Comparison of ENCODE assay signal across 8 cellular contexts in the genomic region with DNA sequence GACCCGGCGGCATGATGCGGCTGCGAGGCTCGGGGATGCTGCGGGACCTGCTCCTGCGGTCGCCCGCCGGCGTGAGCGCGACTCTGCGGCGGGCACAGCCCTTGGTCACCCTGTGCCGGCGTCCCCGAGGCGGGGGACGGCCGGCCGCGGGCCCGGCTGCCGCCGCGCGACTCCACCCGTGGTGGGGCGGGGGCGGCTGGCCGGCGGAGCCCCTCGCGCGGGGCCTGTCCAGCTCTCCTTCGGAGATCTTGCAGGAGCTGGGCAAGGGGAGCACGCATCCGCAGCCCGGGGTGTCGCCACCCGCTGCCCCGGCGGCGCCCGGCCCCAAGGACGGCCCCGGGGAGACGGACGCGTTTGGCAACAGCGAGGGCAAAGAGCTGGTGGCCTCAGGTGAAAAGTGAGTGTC. TPM values are rescaled to one million over a fixed set of nuclear protein-coding genes. Genes with fewer than 3 reads are reported as not detected.
DNase-seq lines count a peak whose midpoint lies in the region; ATAC-seq lines count a peak whose summit lies in the region.

No MANE protein-coding gene starts in this region.

- CTCF ChIA-PET in naive thymus-derived CD4-positive, alpha-beta T cell (lab: Charles Lee): interaction anchor here (2.8 kb wide), 1 partner anchor 30 kb away, joined by 22 read pairs; no protein-coding TSS in a partner anchor

- no peaks in the 10 kb centered on the region for H3K9me3 ChIP-seq in KOPT-K1 (ENCODE audit: insufficient read depth, low read length, poor library complexity, severe bottlenecking)
- H3K9me3 ChIP-seq in naive thymus-derived CD4-positive, alpha-beta T cell (ENCODE audit: control insufficient read depth in 2 of 3, low read length in 3 of 3): no peaks in the 10 kb centered on the region

- H3K27ac Mint-ChIP-seq in effector memory CD8-positive, alpha-beta T cell: peak overlapping the region; percentile 97 to 99
- H3K27ac Mint-ChIP-seq in naive thymus-derived CD4-positive, alpha-beta T cell: peak overlapping the region; percentile 92 to 98 (median 97)

- POLR2A ChIA-PET in naive thymus-derived CD4-positive, alpha-beta T cell (lab: Charles Lee): interaction anchor here (0.7 to 4.9 kb wide), 29 partner anchors 9 to 796 kb away, joined by 3 to 63 read pairs (median 4); partner anchors contain the start of genes NABP1 and STAT1

- no peaks in the 10 kb centered on the region for H3K27me3 ChIP-seq in naive thymus-derived CD4-positive, alpha-beta T cell (ENCODE audit: control insufficient read depth in 2 of 2, insufficient read depth in 2 of 2, low read length in 2 of 2)

- no peaks in the 10 kb centered on the region for H3K27me3 Mint-ChIP-seq in effector memory CD8-positive, alpha-beta T cell
- no peaks in the 10 kb centered on the region for H3K27me3 Mint-ChIP-seq in naive thymus-derived CD4-positive, alpha-beta T cell

- H3K36me3 Mint-ChIP-seq in effector memory CD8-positive, alpha-beta T cell (ENCODE audit: insufficient read depth): peaks cover 47% of the 10 kb centered on the region
- H3K36me3 Mint-ChIP-seq in naive thymus-derived CD4-positive, alpha-beta T cell: peaks cover 0 to 17% (median 0%) of the 10 kb centered on the region in 5 donors

- peak overlapping the region; percentile 94 to 98 for H3K4me3 Mint-ChIP-seq in effector memory CD8-positive, alpha-beta T cell
- peak overlapping the region; percentile 90 to 100 (median 96) for H3K4me3 Mint-ChIP-seq in naive thymus-derived CD4-positive, alpha-beta T cell

- no peaks in the 10 kb centered on the region for H3K9me3 Mint-ChIP-seq in effector memory CD8-positive, alpha-beta T cell
- H3K9me3 Mint-ChIP-seq in naive thymus-derived CD4-positive, alpha-beta T cell: peaks cover 0 to 8% (median 0%) of the 10 kb centered on the region in 11 donors

- peak; percentile 4 for ATAC-seq in GM19372 (IDR thresholded peaks at IDR 0.05; ENCODE audit: low read depth, unreplicated experiment)
- no peak for ATAC-seq in effector memory CD8-positive, alpha-beta T cell (replicated peaks)
- ATAC-seq in naive thymus-derived CD4-positive, alpha-beta T cell: no peak
- ATAC-seq in GM19023 (IDR thresholded peaks at IDR 0.05; ENCODE audit: unreplicated experiment): no peak
- no peak for ATAC-seq in GM18870 (IDR thresholded peaks at IDR 0.05; ENCODE audit: unreplicated experiment)
- ATAC-seq in activated CD4-positive, CD25-positive, alpha-beta regulatory T cell treated with anti-CD3 and anti-CD28 coated beads, Interleukin-2, amount 50 U/mL, for 24 hours: no peak

- peaks cover 16 to 18% of the 10 kb centered on the region in 2 donors for H3K4me1 ChIP-seq in naive thymus-derived CD4-positive, alpha-beta T cell (ENCODE audit: control insufficient read depth in 2 of 2, insufficient read depth in 2 of 2, low read length in 2 of 2)

- H3K27ac ChIP-seq in KOPT-K1 (ENCODE audit: low read depth, low read length, poor library complexity, severe bottlenecking): peak overlapping the region; percentile 87
- peak overlapping the region; percentile 93 for H3K27ac ChIP-seq in naive thymus-derived CD4-positive, alpha-beta T cell (ENCODE audit: low read depth, low read length)

- DNase-seq in effector memory CD8-positive, alpha-beta T cell: no peak
- no peak for DNase-seq in naive thymus-derived CD4-positive, alpha-beta T cell
- DNase-seq in RKO (ENCODE audit: low spot score): no peak

- intact Hi-C loops in naive thymus-derived CD4-positive, alpha-beta T cell (cut with micrococcal nuclease): loop anchor here (1.0 to 10.0 kb wide), 14 partner anchors 30 to 1296 kb away; partner anchors contain the start of genes ORMDL1 (in 2 of the 2), PMS1 (in 2 of the 2), ANKAR (in 1 of the 2) and NAB1 (in 1 of the 2)

- H3K4me3 ChIP-seq in naive thymus-derived CD4-positive, alpha-beta T cell (ENCODE audit: low read length): peak overlapping the region; percentile 92

- H3K4me1 Mint-ChIP-seq in effector memory CD8-positive, alpha-beta T cell (ENCODE audit: low read depth in 2 of 2): peaks cover 23 to 34% of the 10 kb centered on the region in 2 donors
- peaks cover 20 to 71% (median 57%) of the 10 kb centered on the region in 7 donors for H3K4me1 Mint-ChIP-seq in naive thymus-derived CD4-positive, alpha-beta T cell

- peaks cover 31% of the 10 kb centered on the region for H3K36me3 ChIP-seq in KOPT-K1 (ENCODE audit: insufficient read depth, low read length)
- no peaks in the 10 kb centered on the region for H3K36me3 ChIP-seq in naive thymus-derived CD4-positive, alpha-beta T cell (ENCODE audit: control insufficient read depth in 2 of 3, insufficient read depth in 3 of 3, low read length in 3 of 3)

RNA-seq across cellular contexts. Expression of gene GLS, which starts 0.5 kb away (rescaled TPM):
- 100 to 1,000 TPM; 167 to 234 (median 202) TPM for total RNA-seq in naive thymus-derived CD4-positive, alpha-beta T cell
- 10 to 100 TPM; 34.6 to 47.9 TPM for polyA plus RNA-seq in naive thymus-derived CD4-positive, alpha-beta T cell
